14 cellular contexts compared by ENCODE assay signal in the genomic region with DNA sequence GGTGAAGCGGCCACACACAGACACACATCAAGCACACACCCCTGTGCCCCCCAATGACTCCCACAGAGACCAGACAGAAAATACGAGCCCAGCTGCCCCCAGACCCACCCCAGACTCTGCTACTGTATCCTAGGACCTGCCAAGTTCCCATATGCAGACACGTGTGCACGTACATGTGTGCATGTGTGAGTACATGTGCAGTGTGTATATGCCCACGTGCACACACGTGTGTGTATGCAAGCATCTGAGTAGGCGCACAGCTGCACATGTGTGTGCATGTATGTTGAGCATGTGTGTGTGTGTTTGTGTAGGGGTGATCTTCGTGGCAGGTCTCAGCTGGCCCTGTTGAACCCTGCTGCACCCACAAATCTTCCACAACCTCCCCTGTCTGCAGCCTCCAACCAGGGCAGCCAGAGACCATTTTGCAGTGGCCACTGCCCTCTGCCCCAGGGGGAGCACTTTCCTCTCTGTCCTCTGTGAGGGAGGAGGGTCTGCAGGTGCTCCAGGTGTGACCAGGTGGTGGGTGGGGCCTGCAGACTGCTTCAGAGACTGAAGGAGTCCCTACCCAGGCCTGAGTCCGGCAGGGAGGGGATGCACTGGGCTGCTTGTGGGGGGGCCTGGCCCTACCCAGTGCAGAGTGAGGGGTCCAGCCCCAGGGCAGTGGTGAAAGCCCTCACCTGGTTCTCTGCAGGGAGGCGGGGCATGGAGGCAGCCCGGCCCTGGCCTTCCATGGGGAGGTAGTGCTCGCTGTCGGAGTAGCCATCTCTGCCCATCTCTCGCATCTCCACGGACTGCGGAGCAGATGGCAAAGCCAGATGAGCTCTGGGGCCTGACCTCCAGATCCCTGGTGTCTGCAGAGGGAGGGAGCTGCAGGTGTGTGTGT.
"Had no signal": no experiment of that assay in that cellular context is flagged by ENCODE, and none has a peak within 500 bp of the region (broad histone marks: within the 10 kb centered on the region; RNA-seq: fewer than 3 reads in every experiment).

No MANE protein-coding gene starts in this region.

- H3K9me3 Mint-ChIP-seq: stimulated activated naive CD8-positive, alpha-beta T cell treated with anti-CD3 and anti-CD28 coated beads, Interleukin-15, amount 100 ng/mL, for 72 hours; type B pancreatic cell had no signal

- H3K4me3 ChIP-seq: dorsolateral prefrontal cortex, left ventricle myocardium inferior, ovary had no signal

- H3K36me3 Mint-ChIP-seq: type B pancreatic cell had no signal

- H3K4me3 Mint-ChIP-seq: stimulated activated naive CD8-positive, alpha-beta T cell treated with anti-CD3 and anti-CD28 coated beads, Interleukin-15, amount 100 ng/mL, for 72 hours; type B pancreatic cell had no signal

- H3K27me3 Mint-ChIP-seq: stimulated activated naive CD8-positive, alpha-beta T cell treated with anti-CD3 and anti-CD28 coated beads, Interleukin-15, amount 100 ng/mL, for 72 hours; type B pancreatic cell had no signal

- H3K27ac ChIP-seq: left ventricle myocardium inferior, ovary had no signal

- ATAC-seq: esophagus mucosa, sciatic nerve had no signal

- DNase-seq: activated CD8-positive, alpha-beta memory T cell treated with anti-CD3 and anti-CD28 coated beads for 24 hours; activated naive CD4-positive, alpha-beta T cell; dorsolateral prefrontal cortex; hippocampal formation; kidney; left ventricle myocardium inferior; mesendoderm; ovary; stimulated activated naive CD8-positive, alpha-beta T cell treated with anti-CD3 and anti-CD28 coated beads, Interleukin-15, amount 100 ng/mL, for 72 hours; SW 1271; T-helper 9 cell had no signal

- H3K9me3 ChIP-seq: left ventricle myocardium inferior, ovary had no signal

- H3K36me3 ChIP-seq: left ventricle myocardium inferior, ovary had no signal

- H3K27me3 ChIP-seq: dorsolateral prefrontal cortex, ovary had no signal
